ENCODE assay signal across 8 cellular contexts in genomic region chr17:40417609-40418427, GRCh38. TPM values are rescaled to one million over a fixed set of nuclear protein-coding genes. Genes with fewer than 3 reads are reported as not detected.
DNase-seq lines count a peak whose midpoint lies in the region; ATAC-seq and TF ChIP-seq lines count a peak whose summit lies in the region.

Gene TOP2A, minus strand, starts transcription at chr17:40417896. Its CDS starts 105 bp downstream, at chr17:40417791.

- peak within 1 kb of the TSS; percentile 86 for H3K27ac Mint-ChIP-seq in activated T-helper 17 cell treated with anti-CD3 and anti-CD28 coated beads, Interleukin-2, amount 50 U/mL, for 72 hours
- peak within 1 kb of the TSS; percentile 75 to 78 for H3K27ac Mint-ChIP-seq in natural killer cell

- H3K9me2 ChIP-seq in Loucy (replicated peaks; ENCODE audit: low read depth, low read length): no peaks in the 10 kb centered on the region

- H3K4me3 ChIP-seq in H7 (ENCODE audit: insufficient read depth, low read depth, low read length) (peak within 1 kb of the TSS; percentile 97), Loucy (ENCODE audit: low read length, poor library complexity, severe bottlenecking) (peak within 1 kb of the TSS; percentile 95), RWPE2 (ENCODE audit: severe bottlenecking) (peak within 1 kb of the TSS; percentile 84)

- H3K4me1 ChIP-seq in Loucy (ENCODE audit: insufficient read depth, low read length, poor library complexity, severe bottlenecking) (peaks cover 42% of the 10 kb centered on the region), RWPE2 (ENCODE audit: insufficient read depth, poor library complexity, severe bottlenecking) (peaks cover 20% of the 10 kb centered on the region)

- intact Hi-C loops in natural killer cell (cut with micrococcal nuclease): loop anchor here (1.0 kb wide), 1 partner anchor 131 kb away; the partner anchor contains the start of gene CDC6

- peaks cover 50% of the 10 kb centered on the region for H3K36me3 Mint-ChIP-seq in activated T-helper 17 cell treated with anti-CD3 and anti-CD28 coated beads, Interleukin-2, amount 50 U/mL, for 72 hours (ENCODE audit: low read depth)
- no peaks in the 10 kb centered on the region for H3K36me3 Mint-ChIP-seq in natural killer cell

- H3K9ac ChIP-seq in Loucy (ENCODE audit: low read depth, low read length, poor library complexity, severe bottlenecking): peak within 1 kb of the TSS; percentile 99

- H3K79me2 ChIP-seq in Loucy (ENCODE audit: insufficient read depth, low read length): peaks cover 49% of the 10 kb centered on the region

- TF ChIP-seq CTCF in Loucy (conservative IDR thresholded peaks at IDR 0.05; ENCODE audit: low read length): no peak
- no peak for TF ChIP-seq CTCF in RWPE2 (IDR thresholded peaks at IDR 0.05; ENCODE audit: poor library complexity, severe bottlenecking)
- no peak for TF ChIP-seq CTCF in natural killer cell (IDR thresholded peaks at IDR 0.05)

- H3K27me3 ChIP-seq in H7 (ENCODE audit: control insufficient read depth, insufficient read depth, low read length): no peaks in the 10 kb centered on the region
- H3K27me3 ChIP-seq in Loucy (ENCODE audit: insufficient read depth, low read length, poor library complexity, severe bottlenecking): no peaks in the 10 kb centered on the region
- no peaks in the 10 kb centered on the region for H3K27me3 ChIP-seq in RWPE2 (ENCODE audit: insufficient read depth, poor library complexity, severe bottlenecking)

- H3K9me3 Mint-ChIP-seq in activated T-helper 17 cell treated with anti-CD3 and anti-CD28 coated beads, Interleukin-2, amount 50 U/mL, for 72 hours: no peaks in the 10 kb centered on the region
- no peaks in the 10 kb centered on the region for H3K9me3 Mint-ChIP-seq in natural killer cell

- H3K27ac ChIP-seq in RWPE2 (ENCODE audit: poor library complexity, severe bottlenecking): peak within 1 kb of the TSS; percentile 55

- H3K27me3 Mint-ChIP-seq in activated T-helper 17 cell treated with anti-CD3 and anti-CD28 coated beads, Interleukin-2, amount 50 U/mL, for 72 hours: no peaks in the 10 kb centered on the region
- no peaks in the 10 kb centered on the region for H3K27me3 Mint-ChIP-seq in natural killer cell (ENCODE audit: low read depth in 2 of 2)

- peak; percentile 100 for DNase-seq in ELR (ENCODE audit: low read depth)
- DNase-seq in H7: peak; percentile 98
- peak; percentile 96 for DNase-seq in RWPE2 (ENCODE audit: low spot score)
- peak; percentile 100 for DNase-seq in fibroblast of peridontal ligament (ENCODE audit: extremely low read depth)
- DNase-seq in natural killer cell: peak; percentile 97
- DNase-seq in stimulated activated naive CD4-positive, alpha-beta T cell (lab: John Stamatoyannopoulos, UW): peak; percentile 93 to 98 (median 96)

- peaks cover 6% of the 10 kb centered on the region for H3K4me1 Mint-ChIP-seq in activated T-helper 17 cell treated with anti-CD3 and anti-CD28 coated beads, Interleukin-2, amount 50 U/mL, for 72 hours
- H3K4me1 Mint-ChIP-seq in natural killer cell: peaks cover 10 to 14% of the 10 kb centered on the region in 2 donors

- H2AFZ ChIP-seq in Loucy (ENCODE audit: low read length): peak within 1 kb of the TSS; percentile 78

- peaks cover 10% of the 10 kb centered on the region for H3K36me3 ChIP-seq in H7 (replicated peaks; ENCODE audit: control insufficient read depth, insufficient read depth, low read length)
- peaks cover 21% of the 10 kb centered on the region; the same call in 1 of the 2 replicates for H3K36me3 ChIP-seq in Loucy (ENCODE audit: insufficient read depth, low read length)
- H3K36me3 ChIP-seq in RWPE2 (ENCODE audit: low read depth): peaks cover 40% of the 10 kb centered on the region

- H3K4me2 ChIP-seq in Loucy (ENCODE audit: low read depth, low read length, poor library complexity, severe bottlenecking): peak within 1 kb of the TSS; percentile 95

- no peaks in the 10 kb centered on the region for H3K9me3 ChIP-seq in Loucy (ENCODE audit: insufficient read depth, low read depth, low read length)
- no peaks in the 10 kb centered on the region for H3K9me3 ChIP-seq in RWPE2 (ENCODE audit: severe bottlenecking)

- H4K20me1 ChIP-seq in Loucy (ENCODE audit: insufficient read depth, low read length, poor library complexity, severe bottlenecking): peaks cover 39% of the 10 kb centered on the region

- no peaks in the 10 kb centered on the region for H3F3A ChIP-seq in Loucy (ENCODE audit: low read depth)

- ATAC-seq in RWPE2 (ENCODE audit: low read depth) (peak; percentile 95), natural killer cell (peak; percentile 99 to 100 (median 99))
- ATAC-seq in activated T-helper 17 cell treated with anti-CD3 and anti-CD28 coated beads, Interleukin-2, amount 50 U/mL, for 72 hours (replicated peaks): peak; percentile 98

- H3K4me3 Mint-ChIP-seq in activated T-helper 17 cell treated with anti-CD3 and anti-CD28 coated beads, Interleukin-2, amount 50 U/mL, for 72 hours: peak within 1 kb of the TSS; percentile 96
- H3K4me3 Mint-ChIP-seq in natural killer cell: peak within 1 kb of the TSS; percentile 96

RNA-seq across cellular contexts. Expression of gene TOP2A, which starts in this region (rescaled TPM):
- 159 and 249 TPM in 2 replicates for total RNA-seq in H7 (2014; rRNA removed; shearing (Covaris generic))
- total RNA-seq in activated T-helper 17 cell treated with anti-CD3 and anti-CD28 coated beads, Interleukin-2, amount 50 U/mL, for 72 hours: 100 to 1,000 TPM; 230 to 257 TPM
- 1 to 10 TPM; 2.0 to 6.4 (median 4.6) TPM for total RNA-seq in natural killer cell

Comparison
In these comparisons a context has a peak if more than half of its experiments do, and no peak if none do; other contexts are left out.
1. Peak in every context shown above with its lines: DNase-seq, ATAC-seq, H3K4me3 ChIP-seq and H3K27ac ChIP-seq.
2. RNA of gene TOP2A (total RNA-seq): 230 to 257 TPM in activated T-helper 17 cell treated with anti-CD3 and anti-CD28 coated beads, Interleukin-2, amount 50 U/mL, for 72 hours and 159 to 249 TPM in H7; 2.0 to 6.4 TPM in natural killer cell; every median in the first group is over 10 times any median in the second.